9 cellular contexts compared by ENCODE assay signal in genomic region chr10:70130878-70131559, GRCh38. TPM values are rescaled to one million over a fixed set of nuclear protein-coding genes. Genes with fewer than 3 reads are reported as not detected.
A peak's percentile ranks its signal among the peaks of the same experiment; 100 is the strongest.
DNase-seq lines count a peak whose midpoint lies in the region; ATAC-seq, FAIRE-seq and TF ChIP-seq lines count a peak whose summit lies in the region.
"Had no signal": no experiment of that assay in that cellular context is flagged by ENCODE, and none has a peak within 500 bp of the region (broad histone marks: within the 10 kb centered on the region; RNA-seq: fewer than 3 reads in every experiment).

No MANE protein-coding gene starts in this region.

- H3K4me1 ChIP-seq in tibial nerve, result peaks cover 0 to 30% (median 10%) of the 10 kb centered on the region in 4 donors

- peak in 1 of 2 donors; percentile 54 for TF ChIP-seq EP300 in tibial nerve (IDR thresholded peaks at IDR 0.05)

- no peak overlapping the region for H3K4me3 ChIP-seq in tibial nerve

- ATAC-seq in activated T-cell treated with anti-CD3 and anti-CD28 coated beads, Interleukin-2, amount 50 U/mL, for 4 hours, result no peak

- H3K27me3 Mint-ChIP-seq in activated T-cell treated with anti-CD3 and anti-CD28 coated beads, Interleukin-2, amount 50 U/mL, for 4 hours (ENCODE audit: low read depth), result no peaks in the 10 kb centered on the region

- H3K27ac ChIP-seq in tibial nerve, result peak overlapping the region in 3 of 4 donors; percentile 10 to 81 (median 69)

- no peaks in the 10 kb centered on the region for H3K9me3 ChIP-seq in tibial nerve

- no peak for TF ChIP-seq CTCF in tibial nerve (IDR thresholded peaks at IDR 0.05)

- peak overlapping the region; percentile 87 for H3K4me3 Mint-ChIP-seq in activated T-cell treated with anti-CD3 and anti-CD28 coated beads, Interleukin-2, amount 50 U/mL, for 4 hours

- no peak for TF ChIP-seq POLR2A in tibial nerve (IDR thresholded peaks at IDR 0.05)

- peaks cover 16% of the 10 kb centered on the region for H3K4me1 Mint-ChIP-seq in activated T-cell treated with anti-CD3 and anti-CD28 coated beads, Interleukin-2, amount 50 U/mL, for 4 hours (ENCODE audit: low read depth)

- 71 to 80% methylated on average over 10 of the region's 10 CpGs for WGBS in tibial nerve, 2 donors

- H3K9me3 Mint-ChIP-seq in activated T-cell treated with anti-CD3 and anti-CD28 coated beads, Interleukin-2, amount 50 U/mL, for 4 hours, result no peaks in the 10 kb centered on the region

- no peaks in the 10 kb centered on the region for H3K27me3 ChIP-seq in tibial nerve

- peaks cover 5% of the 10 kb centered on the region for H3K36me3 Mint-ChIP-seq in activated T-cell treated with anti-CD3 and anti-CD28 coated beads, Interleukin-2, amount 50 U/mL, for 4 hours (ENCODE audit: insufficient read depth)

- H3K36me3 ChIP-seq in tibial nerve, result peaks cover 0 to 6% (median 0%) of the 10 kb centered on the region in 3 donors

- DNase-seq in activated T-cell treated with anti-CD3 and anti-CD28 coated beads, Interleukin-2, amount 50 U/mL, for 4 hours, result no peak
- DNase-seq in activated T-cell treated with anti-CD3 and anti-CD28 coated beads for 4 hours (no peak), amniotic epithelial cell (ENCODE audit: low read depth) (peak; percentile 77), iris pigment epithelial cell (ENCODE audit: low read depth) (peak; percentile 66), tibial nerve (ENCODE audit: low spot score in 2 of 2) (peak in 1 of 2 donors; percentile 38), GM19239 (ENCODE audit: insufficient read length, low spot score) (no peak), HPDE6-E6E7 (ENCODE audit: extremely low spot score) (no peak), NCI-H510A treated with DMSO at 0.1 percent for 48 hours (lab: John Stamatoyannopoulos, UW) (no peak)
- DNase-seq: NCI-H1048 had no signal

- no peak for FAIRE-seq in GM19239 (lab: Jason Lieb, UNC)

RNA-seq across cellular contexts. Expression of gene AIFM2, which starts 1.6 kb away (rescaled TPM):
- total RNA-seq in activated T-cell treated with anti-CD3 and anti-CD28 coated beads, Interleukin-2, amount 50 U/mL, for 4 hours, result 10 to 100 TPM; 10.5 to 16.9 (median 11.1) TPM
- total RNA-seq in tibial nerve, result 10 to 100 TPM; 13.3 to 34.2 (median 19.4) TPM

RNA-seq across cellular contexts. Expression of gene TYSND1, which starts 15.5 kb away (rescaled TPM):
- total RNA-seq in activated T-cell treated with anti-CD3 and anti-CD28 coated beads, Interleukin-2, amount 50 U/mL, for 4 hours, result 10 to 100 TPM; 11.6 to 11.9 (median 11.8) TPM
- total RNA-seq in tibial nerve, result 10 to 100 TPM; 15.3 to 26.1 (median 19.1) TPM

RNA-seq across cellular contexts. Expression of gene SAR1A, which starts 39.3 kb away (rescaled TPM):
- 100 to 1,000 TPM; 140 to 147 (median 142) TPM for total RNA-seq in activated T-cell treated with anti-CD3 and anti-CD28 coated beads, Interleukin-2, amount 50 U/mL, for 4 hours
- total RNA-seq in tibial nerve, result 10 to 100 TPM; 68.8 to 83.3 (median 79.7) TPM

Comparison
In these comparisons a context has a peak if more than half of its experiments do, and no peak if none do; other contexts are left out.
1. DNase-seq: peak in amniotic epithelial cell (single experiment) and iris pigment epithelial cell (single experiment); none in activated T-cell treated with anti-CD3 and anti-CD28 coated beads, Interleukin-2, amount 50 U/mL, for 4 hours (single experiment), activated T-cell treated with anti-CD3 and anti-CD28 coated beads for 4 hours (single experiment), GM19239 (single experiment), HPDE6-E6E7 (single experiment) and NCI-H510A treated with DMSO at 0.1 percent for 48 hours (single experiment).